Comparison of ENCODE assay signal across 20 cellular contexts in genomic region chr17:74362811-74363498, GRCh38.
DNase-seq lines count a peak whose midpoint lies in the region; TF ChIP-seq lines count a peak whose summit lies in the region.
"Had no signal": no experiment of that assay in that cellular context is flagged by ENCODE, and none has a peak within 500 bp of the region (broad histone marks: within the 10 kb centered on the region; RNA-seq: fewer than 3 reads in every experiment).

No MANE protein-coding gene starts in this region.

- H3K4me3 ChIP-seq in HEK293 (ENCODE audit: low read depth, low read length) = no peak overlapping the region
- H3K4me3 ChIP-seq: left ventricle myocardium inferior, ovary, skin epidermis, tibial artery had no signal

- TF ChIP-seq CTCF in HEK293 (tag by site-specific recombination; IDR thresholded peaks at IDR 0.05) = no peak

- DNase-seq in NCI-H2227 (lab: John Stamatoyannopoulos, UW; ENCODE audit: unreplicated experiment) (peak; percentile 15), pons (ENCODE audit: low spot score) (peak; percentile 30), NCI-H510A (lab: John Stamatoyannopoulos, UW) (no peak)
- DNase-seq in activated T-cell treated with anti-CD3 and anti-CD28 coated beads, Interleukin-2, amount 50 U/mL, for 1 hour = no peak
- no peak for DNase-seq in stimulated activated CD4-positive, alpha-beta T cell treated with anti-CD3 and anti-CD28 coated beads, Interleukin-12 subunit alpha, Interleukin-12 subunit beta, amount 100 ng/mL, for 4 hours
- no peak for DNase-seq in activated CD8-positive, alpha-beta memory T cell treated with anti-CD3 and anti-CD28 coated beads for 24 hours
- DNase-seq: activated naive CD8-positive, alpha-beta T cell treated with anti-CD3 and anti-CD28 coated beads for 36 hours; activated T-cell treated with anti-CD3 and anti-CD28 coated beads, Interleukin-2, amount 50 U/mL, for 72 hours; AML-193; DMS153; effector memory CD8-positive, alpha-beta T cell; left ventricle myocardium inferior; MV-4-11; NCI-H526 treated with DMSO at 0.1 percent for 48 hours; ovary; tibial artery had no signal

- no peaks in the 10 kb centered on the region for H3K36me3 ChIP-seq in HEK293 (ENCODE audit: control insufficient read depth in 2 of 2, insufficient read depth in 1 of 2, low read length in 2 of 2)
- H3K36me3 ChIP-seq: left ventricle myocardium inferior, ovary, tibial artery had no signal

- no peaks in the 10 kb centered on the region for H3K9me3 ChIP-seq in HEK293 (ENCODE audit: control insufficient read depth, insufficient read depth, low read depth, low read length)
- H3K9me3 ChIP-seq: left ventricle myocardium inferior, ovary, tibial artery had no signal

- no peak overlapping the region for H3K27ac ChIP-seq in HEK293 (ENCODE audit: extremely low read depth, low read depth, low read length)
- peak overlapping the region; percentile 8 for H3K27ac ChIP-seq in cingulate gyrus (ENCODE audit: low read depth, low read length)
- H3K27ac ChIP-seq: HL-60, left ventricle myocardium inferior, ovary, skin epidermis, tibial artery had no signal

- no peaks in the 10 kb centered on the region for H3K4me1 ChIP-seq in HEK293 (ENCODE audit: control insufficient read depth, insufficient read depth, low read length)

- POLR2A ChIA-PET in HEK293 (lab: Yijun Ruan, JAX) = interaction anchor here (1.4 kb wide), 1 partner anchor 16 kb away, joined by 5 read pairs; no protein-coding TSS in a partner anchor

- CTCF ChIA-PET in HEK293 (lab: Yijun Ruan, JAX) = interaction anchor here (0.6 to 7.0 kb wide), 16 partner anchors 11 to 606 kb away, joined by 3 to 104 read pairs (median 4); partner anchors contain the start of gene CD300LD

TF ChIP-seq in HEK293, 187 proteins besides CTCF, POLR2A, EP300 and RAD21:
- TF ChIP-seq ZIC2 (tag by site-specific recombination; IDR thresholded peaks at IDR 0.05) (peak; percentile 50), PRDM10 (tag by site-specific recombination; IDR thresholded peaks at IDR 0.05) (0 out of 2 replicates have a peak, but pooled peaks have one; percentile 28), TRIM28 (IDR thresholded peaks at IDR 0.05; ENCODE audit: borderline replicate concordance, low read length) (no peak), ZNF274 (IDR thresholded peaks at IDR 0.05; ENCODE audit: low read length) (no peak), ZNF274 (tag by site-specific recombination; IDR thresholded peaks at IDR 0.05; ENCODE audit: borderline replicate concordance) (no peak), BCL6B (tag by site-specific recombination; IDR thresholded peaks at IDR 0.05) (no peak), GLI4 (tag by site-specific recombination; IDR thresholded peaks at IDR 0.05) (no peak), ZNF623 (tag by site-specific recombination; IDR thresholded peaks at IDR 0.05) (no peak), ZBTB6 (tag by site-specific recombination; IDR thresholded peaks at IDR 0.05) (no peak), ZSCAN4 (tag by site-specific recombination; IDR thresholded peaks at IDR 0.05) (0 out of 2 replicates have a peak, but pooled peaks have one; percentile 31), GLIS1 (tag by site-specific recombination; IDR thresholded peaks at IDR 0.05) (peak; percentile 79), ZFHX2 (tag by site-specific recombination; conservative IDR thresholded peaks at IDR 0.05) (peak; percentile 20; the same call in 1 of the 2 replicates), ZBTB1 (tag by site-specific recombination; IDR thresholded peaks at IDR 0.05) (no peak)

Comparison
In these comparisons a context has a peak if more than half of its experiments do, and no peak if none do; other contexts are left out.
1. DNase-seq: peak in NCI-H2227 (single experiment) and pons (single experiment); none in NCI-H510A (single experiment), activated T-cell treated with anti-CD3 and anti-CD28 coated beads, Interleukin-2, amount 50 U/mL, for 1 hour (single experiment), stimulated activated CD4-positive, alpha-beta T cell treated with anti-CD3 and anti-CD28 coated beads, Interleukin-12 subunit alpha, Interleukin-12 subunit beta, amount 100 ng/mL, for 4 hours (single experiment) and activated CD8-positive, alpha-beta memory T cell treated with anti-CD3 and anti-CD28 coated beads for 24 hours (single experiment).